ENCODE assay signal across 8 cellular contexts in the genomic region with DNA sequence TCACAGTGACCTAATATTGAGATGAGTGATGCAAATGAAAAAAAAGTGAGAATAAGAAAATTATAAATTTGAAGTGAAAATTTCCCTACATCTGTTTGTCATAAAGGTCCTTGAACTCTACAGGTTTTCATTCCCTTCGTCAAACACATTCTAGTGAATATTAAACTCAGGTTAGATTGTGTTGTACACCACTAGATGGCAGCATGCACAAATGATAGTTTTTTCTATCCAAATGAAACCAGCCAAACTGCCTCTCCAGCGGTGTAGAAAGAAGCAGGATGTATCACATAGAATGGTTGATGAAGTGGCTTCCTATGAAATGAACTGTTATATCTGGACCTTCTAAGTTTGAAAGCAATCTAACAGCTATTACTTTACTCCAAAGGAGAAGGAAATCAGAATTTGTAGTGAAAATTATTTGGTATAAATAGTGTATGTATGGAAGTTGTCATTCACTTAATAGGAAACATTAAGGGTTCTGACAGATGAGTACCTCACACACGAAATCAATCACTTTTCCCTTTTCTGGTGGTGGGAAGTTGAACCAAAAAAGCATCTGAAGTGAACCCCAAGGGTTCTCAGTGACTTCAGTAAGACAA.
DNase-seq lines count a peak whose midpoint lies in the region; ATAC-seq and TF ChIP-seq lines count a peak whose summit lies in the region.

No MANE protein-coding gene starts in this region.

- no peak overlapping the region for H3K27ac ChIP-seq in ovary

- WGBS in ovary, 3 donors = 16 to 25% (median 21%) methylated on average over 3 of the region's 3 CpGs
- 8 to 12% methylated on average over 3 of the region's 3 CpGs for WGBS in lower leg skin, 2 donors

- TF ChIP-seq EP300 in ovary (IDR thresholded peaks at IDR 0.05) = no peak

- H3K36me3 ChIP-seq in ovary = no peaks in the 10 kb centered on the region

- H3K4me3 ChIP-seq in WI38 (ENCODE audit: low read depth, low read length) (no peak overlapping the region), fibroblast of villous mesenchyme (ENCODE audit: low read depth, low read length) (no peak overlapping the region), ovary (no peak overlapping the region), lower leg skin (ENCODE audit: low read depth, poor library complexity, severe bottlenecking) (no peak overlapping the region)

- H3K27me3 ChIP-seq in ovary = no peaks in the 10 kb centered on the region

- no peaks in the 10 kb centered on the region for H3K9me3 ChIP-seq in ovary

- H3K4me1 ChIP-seq in ovary (ENCODE audit: insufficient read depth) = no peaks in the 10 kb centered on the region

- no peak for TF ChIP-seq POLR2A in ovary (IDR thresholded peaks at IDR 0.05)
- TF ChIP-seq POLR2A in lower leg skin (IDR thresholded peaks at IDR 0.05) = no peak

- DNase-seq in D341Med (ENCODE audit: low spot score) = peak; percentile 58
- peak; percentile 53 for DNase-seq in NCI-H2029 treated with DMSO at 0.1 percent for 48 hours (lab: John Stamatoyannopoulos, UW)
- DNase-seq in fibroblast of villous mesenchyme (ENCODE audit: low read depth) = peak; percentile 75
- DNase-seq in ovary = peak in 2 of 5 donors; percentile 19 to 47
- no peak for DNase-seq in lower leg skin (ENCODE audit: low spot score in 2 of 2)

- peak; percentile 81 for ATAC-seq in GM18873 (IDR thresholded peaks at IDR 0.05; ENCODE audit: low FRiP score, unreplicated experiment)
- ATAC-seq in HG03045 (IDR thresholded peaks at IDR 0.05; ENCODE audit: unreplicated experiment) = peak; percentile 58

- peak; percentile 25; the same call in 1 of the 2 replicates for TF ChIP-seq CTCF in WI38 (IDR thresholded peaks at IDR 0.05; ENCODE audit: low read depth, low read length)
- TF ChIP-seq CTCF in fibroblast of villous mesenchyme (IDR thresholded peaks at IDR 0.05; ENCODE audit: insufficient read depth, low read depth, low read length) = peak; percentile 68
- peak; percentile 43 to 79 (median 63) for TF ChIP-seq CTCF in ovary (IDR thresholded peaks at IDR 0.05)
- no peak for TF ChIP-seq CTCF in lower leg skin (IDR thresholded peaks at IDR 0.05)

- intact Hi-C loops in ovary (cut with DNase I) = no loop called here
- intact Hi-C loops in lower leg skin (cut with DNase I; ENCODE audit: low total_unique reads) = no loop called here

Comparison
In these comparisons a context has a peak if more than half of its experiments do, and no peak if none do; other contexts are left out.
1. DNase-seq: peak in D341Med (single experiment), NCI-H2029 treated with DMSO at 0.1 percent for 48 hours (single experiment) and fibroblast of villous mesenchyme (single experiment); none in lower leg skin (0 of 2).
2. CTCF ChIP-seq: peak in WI38 (single experiment), fibroblast of villous mesenchyme (single experiment) and ovary (3 of 3); none in lower leg skin (0 of 3).